ENCODE assay signal across 8 cellular contexts in the genomic region with DNA sequence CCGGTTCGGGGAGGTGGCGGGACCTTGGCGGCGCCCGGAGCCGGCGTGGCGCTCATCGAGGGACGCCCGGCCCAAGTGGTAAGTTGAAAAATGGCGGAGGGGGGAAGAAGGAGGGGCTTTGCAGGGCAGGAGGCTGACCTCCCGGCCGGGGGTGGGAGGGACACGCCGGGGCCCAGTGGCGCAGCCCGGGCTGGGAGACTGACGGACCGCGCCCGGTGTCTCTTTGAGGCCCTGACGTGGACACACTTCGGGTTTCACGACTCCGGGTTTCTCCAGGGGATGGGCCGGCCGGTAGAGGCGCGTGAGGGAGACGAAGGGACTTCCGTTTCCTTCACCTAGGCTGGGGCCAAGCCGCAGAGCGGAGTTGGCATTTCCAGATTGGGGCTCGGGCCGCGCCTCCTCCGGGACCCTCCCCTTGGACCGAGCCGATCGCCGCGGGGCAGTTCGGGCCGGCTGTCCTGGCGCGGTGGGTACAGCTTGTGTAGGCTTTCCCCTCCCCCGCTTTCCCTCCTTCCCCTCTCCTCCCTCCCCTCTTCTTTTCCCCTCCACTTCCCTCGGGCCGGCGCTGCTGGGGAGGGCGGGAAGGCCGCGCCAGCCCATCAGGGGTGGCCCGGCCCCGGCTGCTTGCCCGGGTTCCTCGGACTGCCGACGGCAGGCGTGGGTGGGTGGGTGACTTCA.
DNase-seq lines count a peak whose midpoint lies in the region; ATAC-seq and TF ChIP-seq lines count a peak whose summit lies in the region.

A gene (plus strand): TSS at position 226 of the 678 bp plus-strand sequence. CDS start 25,610 bp downstream, outside the sequence.

- peak; percentile 81 for ATAC-seq in GM21515 (IDR thresholded peaks at IDR 0.05; ENCODE audit: unreplicated experiment)
- peak; percentile 93 for ATAC-seq in RWPE2 (ENCODE audit: low read depth)
- peak; percentile 90 for ATAC-seq in stimulated activated naive CD8-positive, alpha-beta T cell treated with anti-CD3 and anti-CD28 coated beads, Interleukin-15, amount 100 ng/mL, for 72 hours

- no peaks in the 10 kb centered on the region for H3K27me3 ChIP-seq in RWPE2 (ENCODE audit: insufficient read depth, poor library complexity, severe bottlenecking)

- peak within 1 kb of the TSS; percentile 79 to 96 (median 92) for H3K4me3 Mint-ChIP-seq in nephron
- peak within 1 kb of the TSS; percentile 87 to 95 for H3K4me3 Mint-ChIP-seq in stimulated activated naive CD8-positive, alpha-beta T cell treated with anti-CD3 and anti-CD28 coated beads, Interleukin-15, amount 100 ng/mL, for 72 hours

- TF ChIP-seq CTCF in RWPE2 (IDR thresholded peaks at IDR 0.05; ENCODE audit: poor library complexity, severe bottlenecking) (no peak), fibroblast of pulmonary artery (IDR thresholded peaks at IDR 0.05; ENCODE audit: low read length, missing control alignments) (no peak), nephron (IDR thresholded peaks at IDR 0.05; ENCODE audit: unreplicated experiment in 3 of 3) (no peak)

- peak within 1 kb of the TSS; percentile 49 for H3K4me3 ChIP-seq in RWPE2 (ENCODE audit: severe bottlenecking)
- peak within 1 kb of the TSS; percentile 65 for H3K4me3 ChIP-seq in fibroblast of pulmonary artery (replicated peaks; ENCODE audit: low read depth, low read length)

- H3K36me3 Mint-ChIP-seq in nephron (ENCODE audit: low read depth): peaks cover 6% of the 10 kb centered on the region

- H3K4me1 ChIP-seq in RWPE2 (ENCODE audit: insufficient read depth, poor library complexity, severe bottlenecking): no peaks in the 10 kb centered on the region

- H3K36me3 ChIP-seq in RWPE2 (ENCODE audit: low read depth): no peaks in the 10 kb centered on the region

- DNase-seq in DMS53 (lab: John Stamatoyannopoulos, UW): peak; percentile 96
- peak; percentile 87 for DNase-seq in HuH-7 (ENCODE audit: low spot score)
- peak; percentile 85 for DNase-seq in RWPE2 (ENCODE audit: low spot score)
- peak; percentile 40 for DNase-seq in activated T-helper 9 cell treated with anti-CD3 and anti-CD28 coated beads, Interleukin-2, amount 50 U/mL, for 16 hours (ENCODE audit: low read depth)
- DNase-seq in fibroblast of pulmonary artery (ENCODE audit: low read depth): peak; percentile 90
- peak; percentile 79 to 83 for DNase-seq in stimulated activated naive CD8-positive, alpha-beta T cell treated with anti-CD3 and anti-CD28 coated beads, Interleukin-15, amount 100 ng/mL, for 72 hours

- H3K4me1 Mint-ChIP-seq in nephron: peaks cover 12% of the 10 kb centered on the region
- peaks cover 16% of the 10 kb centered on the region for H3K4me1 Mint-ChIP-seq in stimulated activated naive CD8-positive, alpha-beta T cell treated with anti-CD3 and anti-CD28 coated beads, Interleukin-15, amount 100 ng/mL, for 72 hours

- H3K27ac Mint-ChIP-seq in nephron: peak within 1 kb of the TSS; percentile 90 to 99 (median 96)
- H3K27ac Mint-ChIP-seq in stimulated activated naive CD8-positive, alpha-beta T cell treated with anti-CD3 and anti-CD28 coated beads, Interleukin-15, amount 100 ng/mL, for 72 hours: peak within 1 kb of the TSS; percentile 95 to 97

- peaks cover 12% of the 10 kb centered on the region for H3K9me3 Mint-ChIP-seq in nephron
- H3K9me3 Mint-ChIP-seq in stimulated activated naive CD8-positive, alpha-beta T cell treated with anti-CD3 and anti-CD28 coated beads, Interleukin-15, amount 100 ng/mL, for 72 hours: no peaks in the 10 kb centered on the region

- no peaks in the 10 kb centered on the region for H3K27me3 Mint-ChIP-seq in nephron (ENCODE audit: low read depth)
- H3K27me3 Mint-ChIP-seq in stimulated activated naive CD8-positive, alpha-beta T cell treated with anti-CD3 and anti-CD28 coated beads, Interleukin-15, amount 100 ng/mL, for 72 hours: no peaks in the 10 kb centered on the region

- H3K27ac ChIP-seq in RWPE2 (ENCODE audit: poor library complexity, severe bottlenecking): peak within 1 kb of the TSS; percentile 92

- H3K9me3 ChIP-seq in RWPE2 (ENCODE audit: severe bottlenecking): no peaks in the 10 kb centered on the region

Comparison
In these comparisons a context has a peak if more than half of its experiments do, and no peak if none do; other contexts are left out.
1. Peak in every context shown above with its lines: DNase-seq, ATAC-seq, H3K4me3 ChIP-seq and H3K27ac ChIP-seq.
2. DNase-seq: peak in every context shown above with its lines; median percentile 96 in DMS53; 90 in fibroblast of pulmonary artery; 87 in HuH-7; 85 in RWPE2; 81 in stimulated activated naive CD8-positive, alpha-beta T cell treated with anti-CD3 and anti-CD28 coated beads, Interleukin-15, amount 100 ng/mL, for 72 hours; 40 in activated T-helper 9 cell treated with anti-CD3 and anti-CD28 coated beads, Interleukin-2, amount 50 U/mL, for 16 hours.